Comparison of ENCODE assay signal across 19 cellular contexts in the genomic region with DNA sequence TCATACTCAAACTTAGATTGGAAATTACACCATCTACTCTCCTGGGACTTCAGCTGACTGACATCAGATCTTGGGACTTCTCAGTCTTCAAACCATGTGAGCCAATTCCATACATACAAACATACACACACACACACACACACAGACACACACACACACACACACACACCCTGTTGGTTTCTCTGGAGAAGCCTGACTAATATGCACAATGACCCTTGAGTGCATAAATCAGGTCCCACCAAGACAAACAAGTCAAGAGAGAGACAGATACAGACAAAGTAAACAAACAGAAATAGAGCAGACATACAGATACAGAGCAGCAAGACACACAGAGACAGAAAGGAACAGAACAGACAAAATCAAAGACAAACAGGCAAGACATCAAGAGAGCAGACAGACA.
"Had no signal": no experiment of that assay in that cellular context is flagged by ENCODE, and none has a peak within 500 bp of the region (broad histone marks: within the 10 kb centered on the region; RNA-seq: fewer than 3 reads in every experiment).

No MANE protein-coding gene starts in this region.

- H3K9me3 ChIP-seq: neutrophil, psoas muscle, stomach, thoracic aorta, transverse colon had no signal

- H3K4me1 Mint-ChIP-seq: natural killer cell had no signal

- DNase-seq: effector CD4-positive, alpha-beta T cell; endodermal cell; erythroblast; foreskin keratinocyte; head of caudate nucleus; hippocampal formation; left colon; mammary epithelial cell; natural killer cell; psoas muscle; retina; stimulated activated naive CD4-positive, alpha-beta T cell; stomach; substantia nigra; transverse colon had no signal

- H3K4me3 Mint-ChIP-seq: endodermal cell, natural killer cell had no signal

- ATAC-seq: foreskin keratinocyte, left colon, natural killer cell, psoas muscle, sciatic nerve had no signal

- H3K27ac ChIP-seq: coronary artery, foreskin keratinocyte, neutrophil, psoas muscle, stomach, thoracic aorta, transverse colon had no signal

- H3K4me3 ChIP-seq: coronary artery, psoas muscle, stomach, thoracic aorta, transverse colon had no signal

- H3K9me3 Mint-ChIP-seq: natural killer cell had no signal

- H3K27me3 ChIP-seq: foreskin keratinocyte, stomach, transverse colon had no signal

- H3K36me3 ChIP-seq: neutrophil, stomach, thoracic aorta, transverse colon had no signal

- H3K36me3 Mint-ChIP-seq: natural killer cell had no signal

- H3K4me1 ChIP-seq: foreskin keratinocyte, psoas muscle, stomach, transverse colon had no signal

- H3K27ac Mint-ChIP-seq: endodermal cell, natural killer cell had no signal
